ENCODE assay signal across 7 cellular contexts in the genomic region with DNA sequence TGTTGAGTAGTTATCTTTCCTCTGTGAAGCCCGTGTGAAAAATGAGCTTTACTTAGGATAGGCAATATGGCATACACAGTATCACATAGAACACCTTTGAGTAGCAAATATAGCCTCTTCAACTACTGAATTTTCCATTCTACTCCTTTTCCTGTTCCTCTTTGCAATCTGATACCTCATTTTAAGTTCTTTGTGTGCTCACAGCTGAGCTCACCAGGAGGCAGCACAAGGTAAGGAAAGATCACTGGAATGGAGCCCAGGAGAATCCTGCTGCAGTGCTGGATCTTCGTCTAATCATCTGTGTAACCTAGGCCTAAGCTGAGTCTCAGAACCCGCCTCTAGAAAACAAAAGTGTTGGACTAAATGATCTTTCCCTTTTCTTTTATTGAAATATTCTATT.
A peak's percentile ranks its signal among the peaks of the same experiment; 100 is the strongest.
DNase-seq lines count a peak whose midpoint lies in the region; ATAC-seq, FAIRE-seq and TF ChIP-seq lines count a peak whose summit lies in the region.

No MANE protein-coding gene starts in this region.

- ATAC-seq in pancreas (no peak), HG02885 (IDR thresholded peaks at IDR 0.05; ENCODE audit: poor library complexity, unreplicated experiment) (no peak)

- TF ChIP-seq CTCF in chondrocyte (IDR thresholded peaks at IDR 0.05) (peak; percentile 70), pancreas (IDR thresholded peaks at IDR 0.05) (no peak)

- H3K4me1 ChIP-seq in pancreas, result no peaks in the 10 kb centered on the region

- WGBS in pancreas, 2 donors, result 36 to 51% methylated on average over 3 of the region's 3 CpGs

- H3K27me3 ChIP-seq in pancreas, result no peaks in the 10 kb centered on the region

- H3K27me3 Mint-ChIP-seq in chondrocyte (ENCODE audit: low read depth), result peaks cover 3% of the 10 kb centered on the region

- no peak overlapping the region for H3K27ac ChIP-seq in pancreas

- peak; percentile 37 for DNase-seq in HPDE6-E6E7 (ENCODE audit: extremely low spot score)
- DNase-seq in NCI-H524 (lab: John Stamatoyannopoulos, UW), result peak; percentile 49 to 71
- DNase-seq in chondrocyte (ENCODE audit: low spot score), result no peak
- DNase-seq in renal cortical epithelial cell (ENCODE audit: low read depth), result peak; percentile 55
- DNase-seq in activated CD4-positive, CD25-positive, alpha-beta regulatory T cell treated with anti-CD3 and anti-CD28 coated beads, Interleukin-2, amount 50 U/mL, for 72 hours, result no peak
- DNase-seq in pancreas, result no peak

- no peak overlapping the region for H3K4me3 ChIP-seq in pancreas

- H3K27ac Mint-ChIP-seq in chondrocyte (ENCODE audit: unreplicated experiment), result no peak overlapping the region

- H3K36me3 Mint-ChIP-seq in chondrocyte (ENCODE audit: low read depth), result no peaks in the 10 kb centered on the region

- peaks cover 10% of the 10 kb centered on the region for H3K4me1 Mint-ChIP-seq in chondrocyte (ENCODE audit: low read depth)

- intact Hi-C loops in pancreas (cut with DNase I), result no loop called here

- no peaks in the 10 kb centered on the region for H3K36me3 ChIP-seq in pancreas

- peaks cover 4% of the 10 kb centered on the region for H3K9me3 Mint-ChIP-seq in chondrocyte (ENCODE audit: low read depth)

- H3K9me3 ChIP-seq in pancreas, result no peaks in the 10 kb centered on the region

- FAIRE-seq in pancreas (lab: Jason Lieb, UNC), result no peak

- no peak overlapping the region for H3K4me3 Mint-ChIP-seq in chondrocyte (ENCODE audit: unreplicated experiment)

Comparison
In these comparisons a context has a peak if more than half of its experiments do, and no peak if none do; other contexts are left out.
1. DNase-seq: peak in HPDE6-E6E7 (single experiment), NCI-H524 (2 of 2) and renal cortical epithelial cell (single experiment); none in chondrocyte (single experiment), activated CD4-positive, CD25-positive, alpha-beta regulatory T cell treated with anti-CD3 and anti-CD28 coated beads, Interleukin-2, amount 50 U/mL, for 72 hours (single experiment) and pancreas (0 of 6).